In genomic region chr2:65397122-65397521, GRCh38 we compare ENCODE assay signal across 10 cellular contexts. TPM values are rescaled to one million over a fixed set of nuclear protein-coding genes. Genes with fewer than 3 reads are reported as not detected.
DNase-seq lines count a peak whose midpoint lies in the region; ATAC-seq and TF ChIP-seq lines count a peak whose summit lies in the region.
"Had no signal": no experiment of that assay in that cellular context is flagged by ENCODE, and none has a peak within 500 bp of the region (broad histone marks: within the 10 kb centered on the region; RNA-seq: fewer than 3 reads in every experiment).

No MANE protein-coding gene starts in this region.

- H3K27ac ChIP-seq in C4-2B (peak overlapping the region; percentile 66; the same call in 1 of the 2 replicates), muscle layer of duodenum (ENCODE audit: low read length) (peak overlapping the region; percentile 43)
- H3K27ac ChIP-seq: pancreas had no signal

- H3K9me3 Mint-ChIP-seq in activated T-helper 17 cell treated with anti-CD3 and anti-CD28 coated beads, Interleukin-2, amount 50 U/mL, for 72 hours, result no peaks in the 10 kb centered on the region

- intact Hi-C loops in sciatic nerve (cut with DNase I), result no loop called here

- H3K36me3 ChIP-seq in muscle layer of duodenum (ENCODE audit: control insufficient read depth in 1 of 2, insufficient read depth in 2 of 2, low read length in 2 of 2), result no peaks in the 10 kb centered on the region
- H3K36me3 ChIP-seq: gastroesophageal sphincter, pancreas had no signal

- H3K4me3 ChIP-seq in muscle layer of duodenum (ENCODE audit: low read depth in 1 of 2, low read length in 2 of 2), result no peak overlapping the region
- H3K4me3 ChIP-seq: gastroesophageal sphincter, pancreas had no signal

- no peak overlapping the region for H3K4me3 Mint-ChIP-seq in activated T-helper 17 cell treated with anti-CD3 and anti-CD28 coated beads, Interleukin-2, amount 50 U/mL, for 72 hours

- no peaks in the 10 kb centered on the region for H3K9me3 ChIP-seq in muscle layer of duodenum (ENCODE audit: control insufficient read depth in 1 of 2, low read length in 2 of 2)
- H3K9me3 ChIP-seq: gastroesophageal sphincter, pancreas had no signal

- no peak overlapping the region for H3K27ac Mint-ChIP-seq in activated T-helper 17 cell treated with anti-CD3 and anti-CD28 coated beads, Interleukin-2, amount 50 U/mL, for 72 hours

- H3K36me3 Mint-ChIP-seq in activated T-helper 17 cell treated with anti-CD3 and anti-CD28 coated beads, Interleukin-2, amount 50 U/mL, for 72 hours (ENCODE audit: low read depth), result no peaks in the 10 kb centered on the region

- H3K27me3 Mint-ChIP-seq in activated T-helper 17 cell treated with anti-CD3 and anti-CD28 coated beads, Interleukin-2, amount 50 U/mL, for 72 hours, result peaks cover 4% of the 10 kb centered on the region

- H3K4me1 Mint-ChIP-seq in activated T-helper 17 cell treated with anti-CD3 and anti-CD28 coated beads, Interleukin-2, amount 50 U/mL, for 72 hours, result peaks cover 11% of the 10 kb centered on the region

- ATAC-seq in GM21423 (IDR thresholded peaks at IDR 0.05; ENCODE audit: unreplicated experiment) (peak; percentile 49), sciatic nerve (no peak), HG02884 (IDR thresholded peaks at IDR 0.05; ENCODE audit: unreplicated experiment) (no peak), HG03175 (IDR thresholded peaks at IDR 0.05; ENCODE audit: unreplicated experiment) (no peak)
- peak; percentile 97 for ATAC-seq in activated T-helper 17 cell treated with anti-CD3 and anti-CD28 coated beads, Interleukin-2, amount 50 U/mL, for 72 hours (replicated peaks)
- ATAC-seq: gastroesophageal sphincter had no signal

- H3K27me3 ChIP-seq in muscle layer of duodenum (ENCODE audit: low read depth, low read length), result no peaks in the 10 kb centered on the region
- H3K27me3 ChIP-seq: gastroesophageal sphincter, pancreas had no signal

- peaks cover 10 to 17% of the 10 kb centered on the region in 2 donors for H3K4me1 ChIP-seq in muscle layer of duodenum (ENCODE audit: control insufficient read depth in 1 of 2, insufficient read depth in 2 of 2, low read length in 2 of 2)

- DNase-seq in sciatic nerve (ENCODE audit: low spot score) (no peak), germinal center (ENCODE audit: low spot score) (no peak)
- DNase-seq: pancreas had no signal

- TF ChIP-seq CTCF in C4-2B (conservative IDR thresholded peaks at IDR 0.05), result no peak

RNA-seq across cellular contexts. Expression of gene SPRED2, which starts 35.3 kb away (rescaled TPM):
- total RNA-seq in activated T-helper 17 cell treated with anti-CD3 and anti-CD28 coated beads, Interleukin-2, amount 50 U/mL, for 72 hours, result 1 to 10 TPM; 5.6 to 9.6 TPM
- 64.7 TPM for total RNA-seq in sciatic nerve

Comparison
In these comparisons a context has a peak if more than half of its experiments do, and no peak if none do; other contexts are left out.
1. ATAC-seq: peak in GM21423 (single experiment) and activated T-helper 17 cell treated with anti-CD3 and anti-CD28 coated beads, Interleukin-2, amount 50 U/mL, for 72 hours (single experiment); none in sciatic nerve (single experiment), HG02884 (single experiment) and HG03175 (single experiment).